8 cellular contexts compared by ENCODE assay signal in genomic region chr5:138032572-138033274, GRCh38. TPM values are rescaled to one million over a fixed set of nuclear protein-coding genes. Genes with fewer than 3 reads are reported as not detected.
A peak's percentile ranks its signal among the peaks of the same experiment; 100 is the strongest.
DNase-seq lines count a peak whose midpoint lies in the region; ATAC-seq and TF ChIP-seq lines count a peak whose summit lies in the region.

FAM13B (minus strand) TSS chr5:138033079; CDS start chr5:138019111, 13,968 bp downstream.

- DNase-seq in AG08395 (ENCODE audit: low spot score) (peak; percentile 92), NCI-H446 treated with DMSO at 0.1 percent for 48 hours (lab: John Stamatoyannopoulos, UW) (peak; percentile 39), choroid plexus epithelial cell (ENCODE audit: low read depth) (peak; percentile 69), left colon (peak; percentile 80 to 86)
- peak; percentile 91 for DNase-seq in activated CD4-positive, alpha-beta T cell treated with anti-CD3 and anti-CD28 coated beads for 36 hours
- peak; percentile 66 for DNase-seq in stimulated activated CD4-positive, alpha-beta T cell treated with anti-CD3 and anti-CD28 coated beads, Interleukin-2, amount 100 ng/mL, for 4 hours (ENCODE audit: low read depth)

- no peaks in the 10 kb centered on the region for H3K27me3 Mint-ChIP-seq in activated CD4-positive, alpha-beta T cell treated with anti-CD3 and anti-CD28 coated beads for 36 hours

- peak within 1 kb of the TSS; percentile 93 for H3K27ac Mint-ChIP-seq in activated CD4-positive, alpha-beta T cell treated with anti-CD3 and anti-CD28 coated beads for 36 hours

- H3K4me3 Mint-ChIP-seq in activated CD4-positive, alpha-beta T cell treated with anti-CD3 and anti-CD28 coated beads for 36 hours, result peak within 1 kb of the TSS; percentile 90

- peaks cover 16% of the 10 kb centered on the region for H3K36me3 Mint-ChIP-seq in activated CD4-positive, alpha-beta T cell treated with anti-CD3 and anti-CD28 coated beads for 36 hours (ENCODE audit: low read depth)

- no peak for TF ChIP-seq CTCF in choroid plexus epithelial cell (conservative IDR thresholded peaks at IDR 0.05; ENCODE audit: low read depth, low read length)

- ATAC-seq in GM18907 (IDR thresholded peaks at IDR 0.05; ENCODE audit: unreplicated experiment) (peak; percentile 63), HG03159 (IDR thresholded peaks at IDR 0.05; ENCODE audit: unreplicated experiment) (peak; percentile 59), left colon (peak; percentile 93)
- ATAC-seq in activated CD4-positive, alpha-beta T cell treated with anti-CD3 and anti-CD28 coated beads for 36 hours, result peak; percentile 78

- peak within 1 kb of the TSS; percentile 98 for H3K4me3 ChIP-seq in choroid plexus epithelial cell (ENCODE audit: low read depth, low read length)

- no peaks in the 10 kb centered on the region for H3K9me3 Mint-ChIP-seq in activated CD4-positive, alpha-beta T cell treated with anti-CD3 and anti-CD28 coated beads for 36 hours (ENCODE audit: low read depth)

- POLR2A ChIA-PET in activated CD4-positive, alpha-beta T cell treated with anti-CD3 and anti-CD28 coated beads for 36 hours (lab: Charles Lee), result no interaction called here

- H3K4me1 Mint-ChIP-seq in activated CD4-positive, alpha-beta T cell treated with anti-CD3 and anti-CD28 coated beads for 36 hours, result peaks cover 51% of the 10 kb centered on the region

- intact Hi-C loops in activated CD4-positive, alpha-beta T cell treated with anti-CD3 and anti-CD28 coated beads for 36 hours (cut with DNase I, micrococcal nuclease), result loop anchor here (1.0 to 5.0 kb wide), 11 partner anchors 143 to 511 kb away; partner anchors contain the start of genes BRD8 (in 1 of the 2), CDC23 (in 1 of the 2), CDC25C (in 1 of the 2) and EGR1 (in 1 of the 2)
- intact Hi-C loops in left colon (cut with DNase I, micrococcal nuclease), result no loop called here

- CTCF ChIA-PET in activated CD4-positive, alpha-beta T cell treated with anti-CD3 and anti-CD28 coated beads for 36 hours (lab: Charles Lee), result interaction anchor here (0.6 to 9.0 kb wide), 7 partner anchors 11 to 254 kb away, joined by 3 to 182 read pairs (median 5); partner anchors contain the start of gene PKD2L2

RNA-seq across cellular contexts. Expression of gene FAM13B, which starts in this region (rescaled TPM):
- 10 to 100 TPM; 10.2 to 14.0 TPM for total RNA-seq in activated CD4-positive, alpha-beta T cell treated with anti-CD3 and anti-CD28 coated beads for 36 hours
- 10 to 100 TPM; 20.8 to 24.2 TPM for total RNA-seq in left colon

Comparison
In these comparisons a context has a peak if more than half of its experiments do, and no peak if none do; other contexts are left out.
1. Peak in every context shown above with its lines: DNase-seq, ATAC-seq and H3K4me3 ChIP-seq.
2. DNase-seq: peak in every context shown above with its lines; median percentile 92 in AG08395; 91 in activated CD4-positive, alpha-beta T cell treated with anti-CD3 and anti-CD28 coated beads for 36 hours; 83 in left colon; 69 in choroid plexus epithelial cell; 66 in stimulated activated CD4-positive, alpha-beta T cell treated with anti-CD3 and anti-CD28 coated beads, Interleukin-2, amount 100 ng/mL, for 4 hours; 39 in NCI-H446 treated with DMSO at 0.1 percent for 48 hours.
3. intact Hi-C loops: an anchor here in activated CD4-positive, alpha-beta T cell treated with anti-CD3 and anti-CD28 coated beads for 36 hours (1.0 to 5.0 kb wide); none called in left colon.